22 cellular contexts compared by ENCODE assay signal in the genomic region with DNA sequence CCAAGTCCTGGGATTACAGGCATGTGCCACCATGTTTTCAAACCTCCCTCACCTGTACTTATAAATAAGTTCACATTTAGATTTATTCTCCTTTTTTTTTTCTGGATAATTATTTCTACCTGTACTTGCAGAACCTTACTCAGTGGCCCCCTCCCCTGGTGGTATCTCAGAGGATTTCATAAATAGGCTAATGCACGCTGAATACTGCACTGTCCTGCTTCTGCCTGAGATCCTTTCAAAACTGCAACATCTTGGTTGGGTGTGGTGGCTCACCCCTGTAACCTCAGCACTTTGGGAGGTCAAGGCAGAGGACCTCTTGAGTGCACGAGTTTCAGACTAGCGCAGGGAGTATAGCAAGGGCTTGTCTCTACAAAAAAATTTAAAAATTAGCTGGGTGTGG. TPM values are rescaled to one million over a fixed set of nuclear protein-coding genes. Genes with fewer than 3 reads are reported as not detected.
DNase-seq lines count a peak whose midpoint lies in the region; ATAC-seq and TF ChIP-seq lines count a peak whose summit lies in the region.
"Had no signal": no experiment of that assay in that cellular context is flagged by ENCODE, and none has a peak within 500 bp of the region (broad histone marks: within the 10 kb centered on the region; RNA-seq: fewer than 3 reads in every experiment).

No MANE protein-coding gene starts in this region.

- H2BK5ac ChIP-seq in H9 (ENCODE audit: insufficient read length, low read length), result no peak overlapping the region

- H3K79me2 ChIP-seq in H9 (ENCODE audit: insufficient read depth, low read length), result no peaks in the 10 kb centered on the region
- H3K79me2 ChIP-seq in PC-9 (ENCODE audit: low read depth), result no peaks in the 10 kb centered on the region; the same call in 1 of the 2 replicates

- no peak for TF ChIP-seq POLR2A in body of pancreas (IDR thresholded peaks at IDR 0.05)

- H3K9ac ChIP-seq in H9 (ENCODE audit: extremely low read depth, insufficient read length, low read length), result no peak overlapping the region

- H3K4ac ChIP-seq in H9 (ENCODE audit: low read depth, low read length), result no peak overlapping the region

- H3K4me3 Mint-ChIP-seq in activated CD4-positive, alpha-beta T cell treated with anti-CD3 and anti-CD28 coated beads, Interleukin-2, amount 10 ng/mL, durations not matched to agents 24 days and 14 days, result no peak overlapping the region
- H3K4me3 Mint-ChIP-seq in H9 (no peak overlapping the region; a peak in 1 of 5 replicates), progenitor cell of endocrine pancreas (ENCODE audit: low read depth) (no peak overlapping the region)
- H3K4me3 Mint-ChIP-seq in CD8-positive, alpha-beta T cell, result no peak overlapping the region
- H3K4me3 Mint-ChIP-seq: CD4-positive, alpha-beta T cell; IgD-negative memory B cell had no signal

- H3K14ac ChIP-seq in H9 (ENCODE audit: insufficient read depth, low read length), result no peak overlapping the region

- CTCF ChIA-PET in PC-9 (lab: Charles Lee), result interaction anchor here (0.7 kb wide), 1 partner anchor 30 kb away, joined by 3 read pairs; no protein-coding TSS in a partner anchor
- CTCF ChIA-PET in CD8-positive, alpha-beta T cell (lab: Charles Lee), result interaction anchor here (0.5 to 0.7 kb wide), 2 partner anchors 24 to 80 kb away, joined by 3 to 4 read pairs; a partner anchor contains a TSS

- TF ChIP-seq CTCF in H9 (conservative IDR thresholded peaks at IDR 0.05) (peak; percentile 28; the same call in 1 of the 3 replicates), PC-9 (conservative IDR thresholded peaks at IDR 0.05) (peak; percentile 27; the same call in 1 of the 2 replicates), progenitor cell of endocrine pancreas (IDR thresholded peaks at IDR 0.05; ENCODE audit: unreplicated experiment) (no peak), foreskin fibroblast (IDR thresholded peaks at IDR 0.05; ENCODE audit: low read depth, low read length) (no peak), body of pancreas (IDR thresholded peaks at IDR 0.05) (no peak)
- no peak for TF ChIP-seq CTCF in CD8-positive, alpha-beta T cell (IDR thresholded peaks at IDR 0.05)

- H3K18ac ChIP-seq in H9 (ENCODE audit: insufficient read length, low read depth, low read length), result no peak overlapping the region

- no peak overlapping the region for H3K27ac Mint-ChIP-seq in activated CD4-positive, alpha-beta T cell treated with anti-CD3 and anti-CD28 coated beads, Interleukin-2, amount 10 ng/mL, durations not matched to agents 24 days and 14 days
- no peak overlapping the region for H3K27ac Mint-ChIP-seq in H9
- peak overlapping the region; percentile 37 for H3K27ac Mint-ChIP-seq in progenitor cell of endocrine pancreas
- H3K27ac Mint-ChIP-seq in CD8-positive, alpha-beta T cell, result no peak overlapping the region
- H3K27ac Mint-ChIP-seq: CD4-positive, alpha-beta T cell; IgD-negative memory B cell had no signal

- H3K4me2 ChIP-seq in H9 (ENCODE audit: insufficient read depth, insufficient read length, low read length) (no peak overlapping the region), PC-9 (peak overlapping the region; percentile 19; the same call in 1 of the 2 replicates)

- H4K20me1 ChIP-seq in H9 (ENCODE audit: control insufficient read depth, insufficient read depth, insufficient read length) (no peaks in the 10 kb centered on the region), PC-9 (ENCODE audit: insufficient read depth) (no peaks in the 10 kb centered on the region)

- H4K8ac ChIP-seq in H9 (replicated peaks; ENCODE audit: insufficient read length, low read depth, low read length), result no peak overlapping the region

- peaks cover 5% of the 10 kb centered on the region; the same call in 1 of the 2 replicates for H3K27me3 ChIP-seq in H9 (ENCODE audit: insufficient read depth, low read length)
- no peaks in the 10 kb centered on the region for H3K27me3 ChIP-seq in PC-9 (ENCODE audit: insufficient read depth, low read depth)
- H3K27me3 ChIP-seq in body of pancreas, result no peaks in the 10 kb centered on the region
- no peaks in the 10 kb centered on the region for H3K27me3 ChIP-seq in CD8-positive, alpha-beta T cell (ENCODE audit: insufficient read depth, low read length)
- H3K27me3 ChIP-seq: BE2C had no signal

- H3T11ph ChIP-seq in H9 (ENCODE audit: low read length), result no peak overlapping the region

- H2AK5ac ChIP-seq in H9 (ENCODE audit: insufficient read length, low read length), result no peak overlapping the region

- H4K5ac ChIP-seq in H9 (ENCODE audit: insufficient read length, low read depth, low read length), result no peak overlapping the region

- no peak overlapping the region for H2BK20ac ChIP-seq in H9 (ENCODE audit: low read depth, low read length, poor library complexity, severe bottlenecking)

- H3K9me3 ChIP-seq in H9 (ENCODE audit: control insufficient read depth, low read depth, low read length), result no peaks in the 10 kb centered on the region
- H3K9me3 ChIP-seq in PC-9 (ENCODE audit: insufficient read depth, low read depth), result no peaks in the 10 kb centered on the region
- no peaks in the 10 kb centered on the region for H3K9me3 ChIP-seq in body of pancreas
- H3K9me3 ChIP-seq in CD8-positive, alpha-beta T cell (ENCODE audit: low read length), result no peaks in the 10 kb centered on the region
- H3K9me3 ChIP-seq: SJSA1 had no signal

- H3K9me2 ChIP-seq in PC-9 (ENCODE audit: insufficient read depth), result no peaks in the 10 kb centered on the region

- no peaks in the 10 kb centered on the region for H3K9me3 Mint-ChIP-seq in activated CD4-positive, alpha-beta T cell treated with anti-CD3 and anti-CD28 coated beads, Interleukin-2, amount 10 ng/mL, durations not matched to agents 24 days and 14 days
- H3K9me3 Mint-ChIP-seq in H9 (no peaks in the 10 kb centered on the region), progenitor cell of endocrine pancreas (ENCODE audit: low read depth) (no peaks in the 10 kb centered on the region)
- H3K9me3 Mint-ChIP-seq in CD8-positive, alpha-beta T cell, result no peaks in the 10 kb centered on the region
- H3K9me3 Mint-ChIP-seq: CD4-positive, alpha-beta T cell; IgD-negative memory B cell had no signal

- no peak for ATAC-seq in body of pancreas
- no peak for ATAC-seq in CD8-positive, alpha-beta T cell
- ATAC-seq: Panc1 had no signal

- H3K27me3 Mint-ChIP-seq in activated CD4-positive, alpha-beta T cell treated with anti-CD3 and anti-CD28 coated beads, Interleukin-2, amount 10 ng/mL, durations not matched to agents 24 days and 14 days, result peaks cover 3% of the 10 kb centered on the region
- H3K27me3 Mint-ChIP-seq in H9 (ENCODE audit: low read depth) (peaks cover 26% of the 10 kb centered on the region), progenitor cell of endocrine pancreas (peaks cover 32% of the 10 kb centered on the region)
- no peaks in the 10 kb centered on the region for H3K27me3 Mint-ChIP-seq in CD8-positive, alpha-beta T cell (ENCODE audit: low read depth)
- H3K27me3 Mint-ChIP-seq: CD4-positive, alpha-beta T cell had no signal

- no peaks in the 10 kb centered on the region for H3K36me3 Mint-ChIP-seq in activated CD4-positive, alpha-beta T cell treated with anti-CD3 and anti-CD28 coated beads, Interleukin-2, amount 10 ng/mL, durations not matched to agents 24 days and 14 days (ENCODE audit: low read depth)
- no peaks in the 10 kb centered on the region for H3K36me3 Mint-ChIP-seq in H9 (ENCODE audit: insufficient read depth in 1 of 3, low read depth in 3 of 3)
- no peaks in the 10 kb centered on the region for H3K36me3 Mint-ChIP-seq in progenitor cell of endocrine pancreas (ENCODE audit: insufficient read depth)
- no peaks in the 10 kb centered on the region for H3K36me3 Mint-ChIP-seq in CD8-positive, alpha-beta T cell
- H3K36me3 Mint-ChIP-seq: IgD-negative memory B cell had no signal

- no CpG with 5 or more reads among the region's 3 CpGs for WGBS in H9 (ENCODE audit: extremely low coverage, insufficient read length, low lambda C conversion rate)
- WGBS in body of pancreas, 2 donors, result 75 to 87% methylated on average over 3 of the region's 3 CpGs

- peaks cover 35% of the 10 kb centered on the region for H3K4me1 Mint-ChIP-seq in activated CD4-positive, alpha-beta T cell treated with anti-CD3 and anti-CD28 coated beads, Interleukin-2, amount 10 ng/mL, durations not matched to agents 24 days and 14 days
- H3K4me1 Mint-ChIP-seq in H9 (peaks cover 15 to 20% of the 10 kb centered on the region in 2 experiments), progenitor cell of endocrine pancreas (ENCODE audit: low read depth) (peaks cover 3% of the 10 kb centered on the region)
- H3K4me1 Mint-ChIP-seq in CD8-positive, alpha-beta T cell (ENCODE audit: low read depth), result peaks cover 7% of the 10 kb centered on the region

- no peaks in the 10 kb centered on the region for H3K4me1 ChIP-seq in H9 (ENCODE audit: insufficient read depth, low read length)
- peaks cover 40% of the 10 kb centered on the region for H3K4me1 ChIP-seq in PC-9 (replicated peaks; ENCODE audit: insufficient read depth)
- H3K4me1 ChIP-seq in body of pancreas, result peaks cover 6% of the 10 kb centered on the region
- H3K4me1 ChIP-seq in CD8-positive, alpha-beta T cell (ENCODE audit: insufficient read depth, low read length), result peaks cover 5% of the 10 kb centered on the region

- no peak overlapping the region for H2BK120ac ChIP-seq in H9 (ENCODE audit: low read depth, low read length, poor library complexity, severe bottlenecking)

- peaks cover 3% of the 10 kb centered on the region for H3K23me2 ChIP-seq in H9 (ENCODE audit: insufficient read length, low read depth, low read length, poor library complexity, severe bottlenecking)

- H2BK12ac ChIP-seq in H9 (ENCODE audit: insufficient read length, low read depth, low read length), result no peak overlapping the region

- peaks cover 20% of the 10 kb centered on the region for H3F3A ChIP-seq in PC-9 (ENCODE audit: insufficient read depth, low read depth)

- H3K56ac ChIP-seq in H9 (ENCODE audit: insufficient read length, low read depth, low read length), result no peak overlapping the region

- H3K27ac ChIP-seq in H9 (ENCODE audit: insufficient read length, low read depth, low read length) (no peak overlapping the region), PC-9 (peak overlapping the region; percentile 9), body of pancreas (no peak overlapping the region)
- H3K27ac ChIP-seq in CD8-positive, alpha-beta T cell (ENCODE audit: low read depth, low read length), result no peak overlapping the region
- H3K27ac ChIP-seq: HL-60, SJSA1 had no signal

- peak; percentile 48 for DNase-seq in activated CD4-positive, alpha-beta T cell treated with anti-CD3 and anti-CD28 coated beads, Interleukin-2, amount 10 ng/mL, durations not matched to agents 24 days and 14 days
- DNase-seq in activated CD4-positive, alpha-beta T cell treated with anti-CD3 and anti-CD28 coated beads, Interleukin-2, amount 50 U/mL, for 48 hours, result no peak
- DNase-seq in H9 (no peak), PC-9 (no peak), progenitor cell of endocrine pancreas (ENCODE audit: low spot score, unreplicated experiment) (no peak), foreskin fibroblast (no peak), body of pancreas (no peak)
- no peak for DNase-seq in CD8-positive, alpha-beta T cell
- DNase-seq: 8988T; CD4-positive, alpha-beta T cell; DMS53; NCI-H1105 treated with DMSO at 0.1 percent for 48 hours; NCI-H1694 treated with DMSO at 0.1 percent for 48 hours; NCI-H2107; NCI-H226; NCI-H524; NCI-H82 had no signal

- POLR2A ChIA-PET in PC-9 (lab: Charles Lee; ENCODE audit: unreplicated experiment), result no interaction called here
- POLR2A ChIA-PET in CD8-positive, alpha-beta T cell (lab: Charles Lee), result no interaction called here

- no TSS peak for BruUV-seq in PC-9 (replicated peaks; lab: Mats Ljungman, UMichigan)

- no peak overlapping the region for H3K4me3 ChIP-seq in PC-9
- no peak overlapping the region for H3K4me3 ChIP-seq in foreskin fibroblast (ENCODE audit: low read depth in 1 of 2, low read length in 2 of 2)
- H3K4me3 ChIP-seq in body of pancreas, result no peak overlapping the region
- no peak overlapping the region for H3K4me3 ChIP-seq in CD8-positive, alpha-beta T cell (ENCODE audit: low read depth, low read length)
- H3K4me3 ChIP-seq: SJSA1 had no signal

- H4K91ac ChIP-seq in H9 (ENCODE audit: insufficient read length, low read depth, low read length), result no peak overlapping the region

- no peaks in the 10 kb centered on the region for H3K79me1 ChIP-seq in H9 (ENCODE audit: insufficient read depth, low read depth, low read length, poor library complexity, severe bottlenecking)

- intact Hi-C loops in activated CD4-positive, alpha-beta T cell treated with anti-CD3 and anti-CD28 coated beads, Interleukin-2, amount 10 ng/mL, durations not matched to agents 24 days and 14 days (cut with micrococcal nuclease), result no loop called here
- intact Hi-C loops in PC-9 (cut with micrococcal nuclease; ENCODE audit: unreplicated experiment) (no loop called here), body of pancreas (cut with DNase I) (no loop called here)
- intact Hi-C loops in CD8-positive, alpha-beta T cell (cut with DNase I, micrococcal nuclease), result no loop called here

- H3K23ac ChIP-seq in H9 (ENCODE audit: insufficient read length, low read depth, low read length), result no peak overlapping the region

- H3K36me3 ChIP-seq in PC-9 (ENCODE audit: low read depth), result no peaks in the 10 kb centered on the region
- H3K36me3 ChIP-seq in body of pancreas (replicated peaks in 1 of 2; ENCODE audit: insufficient read depth in 1 of 2, low read depth in 2 of 2), result no peaks in the 10 kb centered on the region
- no peaks in the 10 kb centered on the region for H3K36me3 ChIP-seq in CD8-positive, alpha-beta T cell (ENCODE audit: insufficient read depth, low read length)
- H3K36me3 ChIP-seq: BE2C, SJSA1 had no signal

- H2BK15ac ChIP-seq in H9 (ENCODE audit: low read depth, low read length), result no peak overlapping the region

- H2AFZ ChIP-seq in H9 (ENCODE audit: low read length) (no peak overlapping the region), PC-9 (no peak overlapping the region)

RNA-seq across cellular contexts. Expression of a gene that starts 4.6 kb away (rescaled TPM):
- 39.9 and 43.4 TPM in 2 replicates for total RNA-seq in activated CD4-positive, alpha-beta T cell treated with anti-CD3 and anti-CD28 coated beads, Interleukin-2, amount 10 ng/mL, durations not matched to agents 24 days and 14 days
- total RNA-seq in H9 (2021) (37.6 and 40.7 TPM in 2 replicates), PC-9 (2021) (36.4 and 49.5 TPM in 2 replicates), progenitor cell of endocrine pancreas (20.3 and 22.4 TPM in 2 replicates), body of pancreas (10 to 100 TPM in 1 of 2 donors, 1 to 10 TPM in 1; 4.6 to 25.2 TPM)
- 10 to 100 TPM; 12.8 to 14.6 TPM for total RNA-seq in CD8-positive, alpha-beta T cell

RNA-seq across cellular contexts. Expression of a gene that starts 24.5 kb away (rescaled TPM):
- 79.0 and 79.3 TPM in 2 replicates for total RNA-seq in activated CD4-positive, alpha-beta T cell treated with anti-CD3 and anti-CD28 coated beads, Interleukin-2, amount 10 ng/mL, durations not matched to agents 24 days and 14 days
- 132 and 138 TPM in 2 replicates for total RNA-seq in H9 (2021)
- total RNA-seq in PC-9 (2021), result 128 and 151 TPM in 2 replicates
- 85.1 and 85.3 TPM in 2 replicates for total RNA-seq in progenitor cell of endocrine pancreas
- 10 to 100 TPM; 36.8 to 52.4 TPM for total RNA-seq in body of pancreas
- total RNA-seq in CD8-positive, alpha-beta T cell, result 10 to 100 TPM; 95.8 to 96.7 TPM

Comparison
In these comparisons a context has a peak if more than half of its experiments do, and no peak if none do; other contexts are left out.
1. CTCF ChIP-seq: peak in H9 (single experiment) and PC-9 (single experiment); none in progenitor cell of endocrine pancreas (single experiment), foreskin fibroblast (single experiment), body of pancreas (0 of 7) and CD8-positive, alpha-beta T cell (single experiment).